2 cellular contexts compared by ENCODE assay signal in the genomic region with DNA sequence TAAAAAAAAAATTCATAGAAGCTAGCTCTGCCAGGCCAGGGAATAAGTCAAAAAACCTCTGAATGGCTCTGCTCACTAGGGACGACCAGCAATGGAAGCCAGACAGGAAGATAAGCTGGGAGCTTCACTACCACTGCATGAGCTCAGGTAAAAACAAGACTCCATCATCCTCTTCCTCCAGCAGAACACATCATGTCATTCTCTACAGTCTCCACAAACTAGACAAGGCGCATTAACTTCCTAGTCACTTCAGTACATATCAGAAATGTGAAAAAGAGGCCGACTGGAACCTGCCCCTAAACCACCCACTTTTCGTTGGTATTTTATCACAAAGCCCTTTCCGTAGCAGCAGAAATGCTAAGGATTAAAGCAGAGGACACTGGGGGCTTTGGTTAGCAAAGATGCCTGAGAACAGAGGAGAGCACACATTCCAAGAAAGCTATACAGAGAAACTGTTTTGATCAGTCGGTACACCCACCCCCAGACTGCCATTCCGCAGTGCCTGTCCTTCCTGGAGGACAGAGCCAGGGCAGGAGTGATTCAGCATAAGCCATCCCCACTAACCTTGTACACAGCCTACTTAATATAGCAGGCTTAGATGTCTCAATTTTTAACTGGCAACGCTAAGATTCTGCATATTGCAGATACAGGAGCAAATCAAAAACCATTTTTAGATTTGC.
TF ChIP-seq lines count a peak whose summit lies in the region.

No MANE protein-coding gene starts in this region.

TF ChIP-seq in SK-N-SH, 30 proteins besides CTCF, POLR2A, EP300 and RAD21 (continued from another document):
- TF ChIP-seq, protein P1, sequence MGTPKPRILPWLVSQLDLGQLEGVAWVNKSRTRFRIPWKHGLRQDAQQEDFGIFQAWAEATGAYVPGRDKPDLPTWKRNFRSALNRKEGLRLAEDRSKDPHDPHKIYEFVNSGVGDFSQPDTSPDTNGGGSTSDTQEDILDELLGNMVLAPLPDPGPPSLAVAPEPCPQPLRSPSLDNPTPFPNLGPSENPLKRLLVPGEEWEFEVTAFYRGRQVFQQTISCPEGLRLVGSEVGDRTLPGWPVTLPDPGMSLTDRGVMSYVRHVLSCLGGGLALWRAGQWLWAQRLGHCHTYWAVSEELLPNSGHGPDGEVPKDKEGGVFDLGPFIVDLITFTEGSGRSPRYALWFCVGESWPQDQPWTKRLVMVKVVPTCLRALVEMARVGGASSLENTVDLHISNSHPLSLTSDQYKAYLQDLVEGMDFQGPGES (IDR thresholded peaks at IDR 0.05; ENCODE audit: low read depth, low read length) = no peak
- no peak for TF ChIP-seq TAF1 (IDR thresholded peaks at IDR 0.05; ENCODE audit: borderline replicate concordance, low read depth, low read length)
- no peak for TF ChIP-seq MXI1 (IDR thresholded peaks at IDR 0.05; ENCODE audit: low read depth, low read length)
- no peak for TF ChIP-seq JUND (IDR thresholded peaks at IDR 0.05)
- no peak for TF ChIP-seq TCF12 (IDR thresholded peaks at IDR 0.05)
- TF ChIP-seq, protein P2, sequence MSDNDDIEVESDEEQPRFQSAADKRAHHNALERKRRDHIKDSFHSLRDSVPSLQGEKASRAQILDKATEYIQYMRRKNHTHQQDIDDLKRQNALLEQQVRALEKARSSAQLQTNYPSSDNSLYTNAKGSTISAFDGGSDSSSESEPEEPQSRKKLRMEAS (IDR thresholded peaks at IDR 0.05; ENCODE audit: low read depth) = no peak
- TF ChIP-seq EZH2phosphoT487 (IDR thresholded peaks at IDR 0.05; ENCODE audit: borderline replicate concordance, low read depth) = no peak
- TF ChIP-seq SMC3 (IDR thresholded peaks at IDR 0.05; ENCODE audit: low read depth, low read length) = no peak
- no peak for TF ChIP-seq RFX5 (IDR thresholded peaks at IDR 0.05; ENCODE audit: low read length)
- TF ChIP-seq, protein P3, sequence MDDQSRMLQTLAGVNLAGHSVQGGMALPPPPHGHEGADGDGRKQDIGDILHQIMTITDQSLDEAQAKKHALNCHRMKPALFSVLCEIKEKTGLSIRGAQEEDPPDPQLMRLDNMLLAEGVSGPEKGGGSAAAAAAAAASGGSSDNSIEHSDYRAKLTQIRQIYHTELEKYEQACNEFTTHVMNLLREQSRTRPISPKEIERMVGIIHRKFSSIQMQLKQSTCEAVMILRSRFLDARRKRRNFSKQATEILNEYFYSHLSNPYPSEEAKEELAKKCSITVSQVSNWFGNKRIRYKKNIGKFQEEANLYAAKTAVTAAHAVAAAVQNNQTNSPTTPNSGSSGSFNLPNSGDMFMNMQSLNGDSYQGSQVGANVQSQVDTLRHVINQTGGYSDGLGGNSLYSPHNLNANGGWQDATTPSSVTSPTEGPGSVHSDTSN (IDR thresholded peaks at IDR 0.05) = no peak

TF ChIP-seq in HEK293T, 16 proteins besides CTCF, POLR2A, EP300 and RAD21 (continued from another document):
- TF ChIP-seq BHLHE40 (IDR thresholded peaks at IDR 0.05; ENCODE audit: borderline replicate concordance) = no peak
- TF ChIP-seq FOXM1 (IDR thresholded peaks at IDR 0.05; ENCODE audit: borderline replicate concordance) = no peak
- TF ChIP-seq LEF1 (IDR thresholded peaks at IDR 0.05; ENCODE audit: borderline replicate concordance) = no peak
- no peak for TF ChIP-seq ELF4 (IDR thresholded peaks at IDR 0.05)
- no peak for TF ChIP-seq SP1 (IDR thresholded peaks at IDR 0.05)
- TF ChIP-seq HDGF (IDR thresholded peaks at IDR 0.05; ENCODE audit: borderline replicate concordance) = no peak
- TF ChIP-seq ARNT (IDR thresholded peaks at IDR 0.05) = no peak
- no peak for TF ChIP-seq SUZ12 (IDR thresholded peaks at IDR 0.05)
- no peak for TF ChIP-seq CTBP1 (IDR thresholded peaks at IDR 0.05; ENCODE audit: borderline replicate concordance)
- no peak for TF ChIP-seq ZNF384 (IDR thresholded peaks at IDR 0.05)
- TF ChIP-seq NFRKB (IDR thresholded peaks at IDR 0.05) = no peak
